Comparison of ENCODE assay signal across 13 cellular contexts in genomic region chr14:25381498-25381897, GRCh38.
DNase-seq lines count a peak whose midpoint lies in the region; ATAC-seq and TF ChIP-seq lines count a peak whose summit lies in the region.
"Had no signal": no experiment of that assay in that cellular context is flagged by ENCODE, and none has a peak within 500 bp of the region (broad histone marks: within the 10 kb centered on the region; RNA-seq: fewer than 3 reads in every experiment).

No MANE protein-coding gene starts in this region.

- TF ChIP-seq CTCF in endothelial cell (IDR thresholded peaks at IDR 0.05; ENCODE audit: unreplicated experiment) (peak; percentile 65), HFFc6 (IDR thresholded peaks at IDR 0.05) (no peak)

- ATAC-seq in HG02981 (IDR thresholded peaks at IDR 0.05; ENCODE audit: unreplicated experiment) (no peak), GM18868 (IDR thresholded peaks at IDR 0.05; ENCODE audit: unreplicated experiment) (no peak)
- ATAC-seq in activated CD4-positive, alpha-beta T cell treated with anti-CD3 and anti-CD28 coated beads for 36 hours: no peak

- peaks cover 9% of the 10 kb centered on the region for H3K4me1 Mint-ChIP-seq in endothelial cell (ENCODE audit: unreplicated experiment)
- no peaks in the 10 kb centered on the region for H3K4me1 Mint-ChIP-seq in HFFc6 (ENCODE audit: low read depth)
- no peaks in the 10 kb centered on the region for H3K4me1 Mint-ChIP-seq in activated CD4-positive, alpha-beta T cell treated with anti-CD3 and anti-CD28 coated beads for 36 hours
- H3K4me1 Mint-ChIP-seq: activated naive CD4-positive, alpha-beta T cell treated with anti-CD3 and anti-CD28 coated beads, Interleukin-2, amount 50 U/mL, for 24 hours had no signal

- H3K27ac Mint-ChIP-seq in endothelial cell (ENCODE audit: unreplicated experiment): no peak overlapping the region
- H3K27ac Mint-ChIP-seq in HFFc6: no peak overlapping the region
- no peak overlapping the region for H3K27ac Mint-ChIP-seq in activated CD4-positive, alpha-beta T cell treated with anti-CD3 and anti-CD28 coated beads for 36 hours
- H3K27ac Mint-ChIP-seq: activated naive CD4-positive, alpha-beta T cell treated with anti-CD3 and anti-CD28 coated beads, Interleukin-2, amount 50 U/mL, for 24 hours had no signal

- H3K36me3 Mint-ChIP-seq in endothelial cell (ENCODE audit: low read depth, unreplicated experiment) (no peaks in the 10 kb centered on the region), HFFc6 (ENCODE audit: low read depth) (no peaks in the 10 kb centered on the region)
- no peaks in the 10 kb centered on the region for H3K36me3 Mint-ChIP-seq in activated CD4-positive, alpha-beta T cell treated with anti-CD3 and anti-CD28 coated beads for 36 hours (ENCODE audit: low read depth)
- H3K36me3 Mint-ChIP-seq: activated naive CD4-positive, alpha-beta T cell treated with anti-CD3 and anti-CD28 coated beads, Interleukin-2, amount 50 U/mL, for 24 hours had no signal

- H3K4me3 Mint-ChIP-seq in endothelial cell (ENCODE audit: unreplicated experiment) (no peak overlapping the region), HFFc6 (no peak overlapping the region)
- no peak overlapping the region for H3K4me3 Mint-ChIP-seq in activated CD4-positive, alpha-beta T cell treated with anti-CD3 and anti-CD28 coated beads for 36 hours
- H3K4me3 Mint-ChIP-seq: activated naive CD4-positive, alpha-beta T cell treated with anti-CD3 and anti-CD28 coated beads, Interleukin-2, amount 50 U/mL, for 24 hours had no signal

- CTCF ChIA-PET in activated CD4-positive, alpha-beta T cell treated with anti-CD3 and anti-CD28 coated beads for 36 hours (lab: Charles Lee): no interaction called here

- POLR2A ChIA-PET in activated CD4-positive, alpha-beta T cell treated with anti-CD3 and anti-CD28 coated beads for 36 hours (lab: Charles Lee): no interaction called here

- H3K9me3 Mint-ChIP-seq in endothelial cell (ENCODE audit: unreplicated experiment) (no peaks in the 10 kb centered on the region), HFFc6 (peaks cover 16% of the 10 kb centered on the region)
- H3K9me3 Mint-ChIP-seq in activated CD4-positive, alpha-beta T cell treated with anti-CD3 and anti-CD28 coated beads for 36 hours (ENCODE audit: low read depth): no peaks in the 10 kb centered on the region

- peak; percentile 3 for DNase-seq in stimulated activated CD4-positive, alpha-beta T cell treated with anti-CD3 and anti-CD28 coated beads, Interleukin-15, amount 100 ng/mL, for 24 hours
- DNase-seq in stimulated activated CD4-positive, alpha-beta T cell treated with anti-CD3 and anti-CD28 coated beads, Interleukin-12 subunit alpha, Interleukin-12 subunit beta, amount 100 ng/mL, for 4 hours: no peak
- peak; percentile 5 for DNase-seq in NCI-H1694 treated with DMSO at 0.1 percent for 48 hours (lab: John Stamatoyannopoulos, UW)
- DNase-seq in endothelial cell (ENCODE audit: low spot score): no peak
- DNase-seq in HFFc6: no peak
- no peak for DNase-seq in activated CD4-positive, alpha-beta T cell treated with anti-CD3 and anti-CD28 coated beads for 36 hours
- DNase-seq: activated CD4-positive, CD25-positive, alpha-beta regulatory T cell treated with anti-CD3 and anti-CD28 coated beads, Interleukin-2, amount 50 U/mL, for 72 hours; effector CD8-positive, alpha-beta T cell; kidney; NCI-H510A treated with DMSO at 0.1 percent for 48 hours had no signal

- intact Hi-C loops in activated CD4-positive, alpha-beta T cell treated with anti-CD3 and anti-CD28 coated beads for 36 hours (cut with DNase I, micrococcal nuclease): no loop called here

- H3K27me3 Mint-ChIP-seq in endothelial cell (ENCODE audit: unreplicated experiment) (no peaks in the 10 kb centered on the region), HFFc6 (ENCODE audit: insufficient read depth) (no peaks in the 10 kb centered on the region)
- H3K27me3 Mint-ChIP-seq in activated CD4-positive, alpha-beta T cell treated with anti-CD3 and anti-CD28 coated beads for 36 hours: no peaks in the 10 kb centered on the region
- H3K27me3 Mint-ChIP-seq: activated naive CD4-positive, alpha-beta T cell treated with anti-CD3 and anti-CD28 coated beads, Interleukin-2, amount 50 U/mL, for 24 hours had no signal

Comparison
In these comparisons a context has a peak if more than half of its experiments do, and no peak if none do; other contexts are left out.
1. DNase-seq: peak in stimulated activated CD4-positive, alpha-beta T cell treated with anti-CD3 and anti-CD28 coated beads, Interleukin-15, amount 100 ng/mL, for 24 hours (single experiment) and NCI-H1694 treated with DMSO at 0.1 percent for 48 hours (single experiment); none in stimulated activated CD4-positive, alpha-beta T cell treated with anti-CD3 and anti-CD28 coated beads, Interleukin-12 subunit alpha, Interleukin-12 subunit beta, amount 100 ng/mL, for 4 hours (single experiment), endothelial cell (single experiment), HFFc6 (single experiment) and activated CD4-positive, alpha-beta T cell treated with anti-CD3 and anti-CD28 coated beads for 36 hours (single experiment).